ENCODE assay signal across 12 cellular contexts in genomic region chr1:230170610-230171009, GRCh38.
DNase-seq lines count a peak whose midpoint lies in the region; ATAC-seq and TF ChIP-seq lines count a peak whose summit lies in the region.
"Had no signal": no experiment of that assay in that cellular context is flagged by ENCODE, and none has a peak within 500 bp of the region (broad histone marks: within the 10 kb centered on the region; RNA-seq: fewer than 3 reads in every experiment).

No MANE protein-coding gene starts in this region.

- no peak for ATAC-seq in activated T-cell treated with anti-CD3 and anti-CD28 coated beads, Interleukin-2, amount 50 U/mL, for 4 hours
- ATAC-seq in gastroesophageal sphincter = no peak

- H3K9me3 ChIP-seq in iPS-20b (ENCODE audit: insufficient read depth, low read depth, low read length) = no peaks in the 10 kb centered on the region; the same call in 1 of the 2 replicates
- H3K9me3 ChIP-seq in thyroid gland = no peaks in the 10 kb centered on the region
- no peaks in the 10 kb centered on the region for H3K9me3 ChIP-seq in gastroesophageal sphincter

- peaks cover 69% of the 10 kb centered on the region for H3K4me1 Mint-ChIP-seq in activated T-cell treated with anti-CD3 and anti-CD28 coated beads, Interleukin-2, amount 50 U/mL, for 24 hours (ENCODE audit: low read depth)
- peaks cover 38% of the 10 kb centered on the region for H3K4me1 Mint-ChIP-seq in activated T-cell treated with anti-CD3 and anti-CD28 coated beads, Interleukin-2, amount 50 U/mL, for 4 hours (ENCODE audit: low read depth)
- H3K4me1 Mint-ChIP-seq in glutamatergic neuron (ENCODE audit: low read depth, unreplicated experiment) = peaks cover 41% of the 10 kb centered on the region

- H3K36me3 ChIP-seq in iPS-20b (ENCODE audit: insufficient read depth, low read depth, low read length) (no peaks in the 10 kb centered on the region), thyroid gland (no peaks in the 10 kb centered on the region), gastroesophageal sphincter (no peaks in the 10 kb centered on the region)

- H3K4me1 ChIP-seq in iPS-20b (ENCODE audit: insufficient read depth, low read length) = peaks cover 20% of the 10 kb centered on the region
- H3K4me1 ChIP-seq in thyroid gland = peaks cover 0 to 10% of the 10 kb centered on the region in 2 donors
- H3K4me1 ChIP-seq in gastroesophageal sphincter = peaks cover 0 to 82% (median 0%) of the 10 kb centered on the region in 3 donors

- no peak for DNase-seq in activated T-cell treated with anti-CD3 and anti-CD28 coated beads, Interleukin-2, amount 50 U/mL, for 24 hours
- no peak for DNase-seq in activated T-cell treated with anti-CD3 and anti-CD28 coated beads, Interleukin-2, amount 50 U/mL, for 4 hours
- DNase-seq in NCI-H774 (lab: John Stamatoyannopoulos, UW) (peak; percentile 45), thyroid gland (no peak), NCI-H146 treated with DMSO at 0.1 percent for 48 hours (lab: John Stamatoyannopoulos, UW; ENCODE audit: unreplicated experiment) (no peak), glutamatergic neuron (no peak)
- DNase-seq: activated CD4-positive, alpha-beta T cell treated with anti-CD3 and anti-CD28 coated beads for 1 hour; NCI-H1930; SHP77 had no signal

- H3K27me3 Mint-ChIP-seq in activated T-cell treated with anti-CD3 and anti-CD28 coated beads, Interleukin-2, amount 50 U/mL, for 24 hours = no peaks in the 10 kb centered on the region
- H3K27me3 Mint-ChIP-seq in activated T-cell treated with anti-CD3 and anti-CD28 coated beads, Interleukin-2, amount 50 U/mL, for 4 hours (ENCODE audit: low read depth) = no peaks in the 10 kb centered on the region
- H3K27me3 Mint-ChIP-seq in glutamatergic neuron (ENCODE audit: unreplicated experiment) = peaks cover 2% of the 10 kb centered on the region

- peaks cover 16% of the 10 kb centered on the region for H3K36me3 Mint-ChIP-seq in activated T-cell treated with anti-CD3 and anti-CD28 coated beads, Interleukin-2, amount 50 U/mL, for 24 hours (ENCODE audit: low read depth)
- H3K36me3 Mint-ChIP-seq in activated T-cell treated with anti-CD3 and anti-CD28 coated beads, Interleukin-2, amount 50 U/mL, for 4 hours (ENCODE audit: insufficient read depth) = peaks cover 10% of the 10 kb centered on the region
- no peaks in the 10 kb centered on the region for H3K36me3 Mint-ChIP-seq in glutamatergic neuron (ENCODE audit: unreplicated experiment)

- H3K4me3 Mint-ChIP-seq in activated T-cell treated with anti-CD3 and anti-CD28 coated beads, Interleukin-2, amount 50 U/mL, for 24 hours = no peak overlapping the region
- no peak overlapping the region for H3K4me3 Mint-ChIP-seq in activated T-cell treated with anti-CD3 and anti-CD28 coated beads, Interleukin-2, amount 50 U/mL, for 4 hours
- no peak overlapping the region for H3K4me3 Mint-ChIP-seq in glutamatergic neuron (ENCODE audit: unreplicated experiment)
- H3K4me3 Mint-ChIP-seq: neural crest cell had no signal

- H3K9me3 Mint-ChIP-seq in activated T-cell treated with anti-CD3 and anti-CD28 coated beads, Interleukin-2, amount 50 U/mL, for 24 hours = no peaks in the 10 kb centered on the region
- H3K9me3 Mint-ChIP-seq in activated T-cell treated with anti-CD3 and anti-CD28 coated beads, Interleukin-2, amount 50 U/mL, for 4 hours = no peaks in the 10 kb centered on the region
- H3K9me3 Mint-ChIP-seq in glutamatergic neuron (ENCODE audit: unreplicated experiment) = peaks cover 9% of the 10 kb centered on the region

- H3K27me3 ChIP-seq in iPS-20b (ENCODE audit: insufficient read depth, low read length) (no peaks in the 10 kb centered on the region), thyroid gland (no peaks in the 10 kb centered on the region), gastroesophageal sphincter (no peaks in the 10 kb centered on the region)

- H3K9ac ChIP-seq in iPS-20b (ENCODE audit: low read depth, low read length) = peak overlapping the region; percentile 24; the same call in 1 of the 2 replicates

- TF ChIP-seq POLR2A in thyroid gland (IDR thresholded peaks at IDR 0.05) = no peak
- no peak for TF ChIP-seq POLR2A in gastroesophageal sphincter (IDR thresholded peaks at IDR 0.05)

- intact Hi-C loops in thyroid gland (cut with DNase I) = no loop called here

- H3K4me3 ChIP-seq in iPS-20b (ENCODE audit: low read length) (no peak overlapping the region), thyroid gland (replicated peaks in 1 of 3) (no peak overlapping the region), gastroesophageal sphincter (no peak overlapping the region)

- TF ChIP-seq CTCF in thyroid gland (IDR thresholded peaks at IDR 0.05) (no peak), gastroesophageal sphincter (IDR thresholded peaks at IDR 0.05) (no peak), glutamatergic neuron (IDR thresholded peaks at IDR 0.05; ENCODE audit: partially characterized antibody, unreplicated experiment) (no peak)

- H3K27ac ChIP-seq in iPS-20b (ENCODE audit: low read length) (no peak overlapping the region), thyroid gland (peak overlapping the region in 2 of 3 donors; percentile 67 to 74), gastroesophageal sphincter (peak overlapping the region in 2 of 4 donors; percentile 48 to 61)

- H3K27ac Mint-ChIP-seq in activated T-cell treated with anti-CD3 and anti-CD28 coated beads, Interleukin-2, amount 50 U/mL, for 24 hours = peak overlapping the region; percentile 45
- no peak overlapping the region for H3K27ac Mint-ChIP-seq in glutamatergic neuron (ENCODE audit: unreplicated experiment)

- no peak for TF ChIP-seq EP300 in gastroesophageal sphincter (IDR thresholded peaks at IDR 0.05)

- WGBS in thyroid gland, 2 donors = 96% methylated on average over 2 of the region's 2 CpGs
- WGBS in gastroesophageal sphincter (ENCODE audit: low coverage in 1 of 2), 2 donors = 73 to 79% methylated on average over 2 of the region's 2 CpGs
